In the genomic region with DNA sequence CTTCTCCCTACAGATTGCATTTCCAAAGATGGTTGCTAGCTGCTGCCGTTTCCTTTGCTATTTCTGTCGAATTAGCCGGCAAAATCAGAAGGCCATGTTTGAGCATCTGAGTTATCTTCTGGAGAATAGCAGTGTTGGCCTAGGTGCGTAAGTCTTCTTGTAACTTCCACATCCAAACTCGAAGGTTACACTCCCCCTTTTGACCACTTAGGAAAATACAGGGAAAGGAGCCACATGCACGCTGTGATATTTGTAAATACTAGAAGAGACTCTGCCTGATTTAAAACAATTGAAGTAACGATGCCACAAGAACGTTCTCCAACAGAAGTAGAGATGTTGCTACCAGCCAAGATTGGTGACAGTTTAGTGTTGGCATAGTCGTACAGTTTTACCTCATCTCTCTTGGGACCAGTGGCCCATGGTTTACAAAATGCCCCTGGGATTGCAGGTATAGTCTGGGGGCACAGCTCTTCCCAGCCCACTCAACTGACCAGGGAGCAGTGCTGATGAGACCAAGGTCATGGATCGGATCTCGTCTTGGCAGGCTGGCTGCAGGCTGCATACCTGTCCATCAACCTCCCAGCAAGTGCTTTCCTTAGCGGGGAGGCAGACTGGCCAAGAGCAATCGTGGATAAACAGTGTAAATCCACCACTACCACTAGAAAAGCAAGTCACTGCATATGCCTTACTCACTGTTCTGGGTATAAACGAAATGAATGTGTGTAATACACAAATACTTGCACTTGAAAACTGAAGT, we compare ENCODE assay signal across 9 cellular contexts.
DNase-seq lines count a peak whose midpoint lies in the region; ATAC-seq and TF ChIP-seq lines count a peak whose summit lies in the region.
"Had no signal": no experiment of that assay in that cellular context is flagged by ENCODE, and none has a peak within 500 bp of the region (broad histone marks: within the 10 kb centered on the region; RNA-seq: fewer than 3 reads in every experiment).

No MANE protein-coding gene starts in this region.

- TF ChIP-seq CTCF in OCI-LY7 (conservative IDR thresholded peaks at IDR 0.05; ENCODE audit: low read length) (peak; percentile 48; the same call in 1 of the 2 replicates), epithelial cell of esophagus (IDR thresholded peaks at IDR 0.05; ENCODE audit: insufficient read depth, low read depth, low read length, missing control alignments) (peak; percentile 32), osteoblast (IDR thresholded peaks at IDR 0.05; ENCODE audit: extremely low read depth, low read depth, low read length) (peak; percentile 19), CD14-positive monocyte (IDR thresholded peaks at IDR 0.05) (no peak)

- H3K4me2 ChIP-seq in OCI-LY7 (ENCODE audit: low read length) (no peak overlapping the region), osteoblast (ENCODE audit: insufficient read depth, low read length) (no peak overlapping the region)

- no peak for ATAC-seq in GM19463 (IDR thresholded peaks at IDR 0.05; ENCODE audit: unreplicated experiment)

- no peak overlapping the region for H3K4me3 Mint-ChIP-seq in CD14-positive monocyte

- H3K4me1 ChIP-seq in OCI-LY7 (ENCODE audit: insufficient read depth, low read length, poor library complexity, severe bottlenecking) = no peaks in the 10 kb centered on the region
- no peaks in the 10 kb centered on the region for H3K4me1 ChIP-seq in osteoblast (ENCODE audit: insufficient read depth, low read length)

- POLR2A ChIA-PET in OCI-LY7 (lab: Charles Lee) = interaction anchor here (0.5 to 1.1 kb wide), 3 partner anchors 10 to 506 kb away, joined by 3 to 7 read pairs (median 4); a partner anchor contains a TSS

- no peak overlapping the region for H3K27ac Mint-ChIP-seq in CD14-positive monocyte

- no peaks in the 10 kb centered on the region for H3K36me3 Mint-ChIP-seq in CD14-positive monocyte

- H3K4me1 Mint-ChIP-seq in CD14-positive monocyte = peaks cover 4% of the 10 kb centered on the region

- H3K9me3 ChIP-seq in OCI-LY7 (ENCODE audit: low read length) (no peaks in the 10 kb centered on the region), osteoblast (ENCODE audit: low read depth, low read length) (no peaks in the 10 kb centered on the region)
- H3K9me3 ChIP-seq: heart left ventricle had no signal

- intact Hi-C loops in OCI-LY7 (cut with micrococcal nuclease; ENCODE audit: unreplicated experiment) (loop anchor here (1.0 to 10.0 kb wide), 3 partner anchors 408 to 615 kb away; no protein-coding TSS in a partner anchor), CD14-positive monocyte (cut with micrococcal nuclease) (loop anchor here (5.0 to 10.0 kb wide), 2 partner anchors 605 to 613 kb away; no protein-coding TSS in a partner anchor)

- peaks cover 0 to 4% (median 0%) of the 10 kb centered on the region in 3 donors for H3K27me3 Mint-ChIP-seq in CD14-positive monocyte (ENCODE audit: low read depth in 3 of 3)

- H3K9me2 ChIP-seq in OCI-LY7 (ENCODE audit: insufficient read depth, low read length) = no peaks in the 10 kb centered on the region

- no TSS peak for BruUV-seq in OCI-LY7 (replicated peaks; lab: Mats Ljungman, UMichigan)

- no peaks in the 10 kb centered on the region for H3K9me3 Mint-ChIP-seq in CD14-positive monocyte

- H2AFZ ChIP-seq in OCI-LY7 (ENCODE audit: low read length) (no peak overlapping the region), osteoblast (ENCODE audit: low read length) (no peak overlapping the region)

- H3K36me3 ChIP-seq in OCI-LY7 (ENCODE audit: insufficient read depth, low read length) (no peaks in the 10 kb centered on the region), osteoblast (ENCODE audit: insufficient read depth, low read length) (no peaks in the 10 kb centered on the region)
- H3K36me3 ChIP-seq: heart left ventricle had no signal

- H3K27ac ChIP-seq in OCI-LY7 (ENCODE audit: low read depth, low read length, poor library complexity, severe bottlenecking) = no peak overlapping the region
- no peak overlapping the region for H3K27ac ChIP-seq in osteoblast (ENCODE audit: low read depth, low read length)
- H3K27ac ChIP-seq: heart left ventricle had no signal

- H4K20me1 ChIP-seq in OCI-LY7 (ENCODE audit: insufficient read depth, low read length) = no peaks in the 10 kb centered on the region
- H4K20me1 ChIP-seq in osteoblast (ENCODE audit: insufficient read depth, low read length) = no peaks in the 10 kb centered on the region

- DNase-seq in DMS53 (lab: John Stamatoyannopoulos, UW) (peak; percentile 8), DMS53 treated with DMSO at 0.1 percent for 48 hours (lab: John Stamatoyannopoulos, UW; ENCODE audit: unreplicated experiment) (no peak), OCI-LY7 (ENCODE audit: low spot score) (peak; percentile 15), epithelial cell of esophagus (ENCODE audit: low read depth) (peak; percentile 38), osteoblast (ENCODE audit: insufficient read length, low spot score, missing footprints) (no peak), CD14-positive monocyte (ENCODE audit: low spot score) (no peak), NCI-H2107 treated with DMSO at 0.1 percent for 48 hours (lab: John Stamatoyannopoulos, UW; ENCODE audit: unreplicated experiment) (no peak)

- H3K4me3 ChIP-seq in OCI-LY7 (ENCODE audit: low read depth, low read length, poor library complexity, severe bottlenecking) (no peak overlapping the region), epithelial cell of esophagus (ENCODE audit: low read length) (no peak overlapping the region), osteoblast (ENCODE audit: insufficient read depth, low read length) (no peak overlapping the region)
- H3K4me3 ChIP-seq: heart left ventricle had no signal

- CTCF ChIA-PET in OCI-LY7 (lab: Charles Lee; ENCODE audit: unreplicated experiment) = interaction anchor here (1.1 to 2.0 kb wide), 6 partner anchors 21 to 465 kb away, joined by 3 to 12 read pairs (median 4); no protein-coding TSS in a partner anchor

- H3K79me2 ChIP-seq in OCI-LY7 (ENCODE audit: insufficient read depth, low read depth, low read length) (no peaks in the 10 kb centered on the region), osteoblast (ENCODE audit: insufficient read depth, low read length) (no peaks in the 10 kb centered on the region)

- H3K27me3 ChIP-seq in osteoblast (ENCODE audit: insufficient read depth, low read length) = peaks cover 18% of the 10 kb centered on the region

Comparison
In these comparisons a context has a peak if more than half of its experiments do, and no peak if none do; other contexts are left out.
1. DNase-seq: peak in DMS53 (single experiment), OCI-LY7 (single experiment) and epithelial cell of esophagus (single experiment); none in DMS53 treated with DMSO at 0.1 percent for 48 hours (single experiment), osteoblast (single experiment), CD14-positive monocyte (single experiment) and NCI-H2107 treated with DMSO at 0.1 percent for 48 hours (single experiment).